In genomic region chr4:56730097-56730496, GRCh38 we compare ENCODE assay signal across 18 cellular contexts. TPM values are rescaled to one million over a fixed set of nuclear protein-coding genes. Genes with fewer than 3 reads are reported as not detected.
DNase-seq lines count a peak whose midpoint lies in the region; ATAC-seq and TF ChIP-seq lines count a peak whose summit lies in the region.
"Had no signal": no experiment of that assay in that cellular context is flagged by ENCODE, and none has a peak within 500 bp of the region (broad histone marks: within the 10 kb centered on the region; RNA-seq: fewer than 3 reads in every experiment).

No MANE protein-coding gene starts in this region.

- no peak overlapping the region for H3K4me3 ChIP-seq in Caco-2 (ENCODE audit: low read depth, low read length)
- H3K4me3 ChIP-seq: BLaER1 had no signal

- TF ChIP-seq CTCF in Caco-2 (IDR thresholded peaks at IDR 0.05; ENCODE audit: insufficient read depth in 1 of 2, low read depth in 1 of 2, low read length in 1 of 2, severe bottlenecking in 1 of 2, unreplicated experiment in 1 of 2): no peak

- no peaks in the 10 kb centered on the region for H3K27me3 Mint-ChIP-seq in Caco-2 (ENCODE audit: insufficient read depth, unreplicated experiment)

- no peaks in the 10 kb centered on the region for H3K9me3 Mint-ChIP-seq in stimulated activated effector memory CD8-positive, alpha-beta T cell treated with anti-CD3 and anti-CD28 coated beads, Interleukin-12 subunit alpha, Interleukin-12 subunit beta, amount 100 ng/mL, for 72 hours
- H3K9me3 Mint-ChIP-seq in Caco-2 (ENCODE audit: unreplicated experiment): peaks cover under 1% of the 10 kb centered on the region
- H3K9me3 Mint-ChIP-seq: CD8-positive, alpha-beta memory T cell; H9 had no signal

- intact Hi-C loops in Caco-2 (cut with micrococcal nuclease; ENCODE audit: unreplicated experiment): no loop called here

- H3K27ac ChIP-seq in epithelial cell of prostate: peak overlapping the region; percentile 78
- H3K27ac ChIP-seq: BLaER1 had no signal

- CTCF ChIA-PET in Caco-2 (lab: Charles Lee): no interaction called here

- no TSS peak for BruUV-seq in Caco-2 (replicated peaks; lab: Mats Ljungman, UMichigan)

- POLR2A ChIA-PET in Caco-2 (lab: Charles Lee): no interaction called here

- H3K4me1 Mint-ChIP-seq in stimulated activated effector memory CD8-positive, alpha-beta T cell treated with anti-CD3 and anti-CD28 coated beads, Interleukin-12 subunit alpha, Interleukin-12 subunit beta, amount 100 ng/mL, for 72 hours: no peaks in the 10 kb centered on the region
- H3K4me1 Mint-ChIP-seq in Caco-2 (ENCODE audit: low read depth, unreplicated experiment): peaks cover 33% of the 10 kb centered on the region
- H3K4me1 Mint-ChIP-seq: CD8-positive, alpha-beta memory T cell had no signal

- H3K27ac Mint-ChIP-seq in stimulated activated effector memory CD8-positive, alpha-beta T cell treated with anti-CD3 and anti-CD28 coated beads, Interleukin-12 subunit alpha, Interleukin-12 subunit beta, amount 100 ng/mL, for 72 hours: no peak overlapping the region
- no peak overlapping the region for H3K27ac Mint-ChIP-seq in Caco-2 (ENCODE audit: unreplicated experiment)
- H3K27ac Mint-ChIP-seq: CD8-positive, alpha-beta memory T cell; H9 had no signal

- peak; percentile 21 for DNase-seq in NCI-H2171 treated with DMSO at 0.1 percent for 48 hours (lab: John Stamatoyannopoulos, UW)
- DNase-seq in NCI-H2171 (lab: John Stamatoyannopoulos, UW): no peak
- peak; percentile 10 for DNase-seq in stimulated activated CD4-positive, alpha-beta T cell treated with anti-CD3 and anti-CD28 coated beads, Interleukin-1b, Interleukin-23, amount 100 ng/mL, for 48 hours
- DNase-seq in stimulated activated CD4-positive, alpha-beta T cell treated with anti-CD3 and anti-CD28 coated beads, Interleukin-12 subunit alpha, Interleukin-12 subunit beta, amount 100 ng/mL, for 4 hours: no peak
- DNase-seq in epithelial cell of prostate (ENCODE audit: low read depth, low spot score): no peak
- DNase-seq in stimulated activated effector memory CD8-positive, alpha-beta T cell treated with anti-CD3 and anti-CD28 coated beads, Interleukin-12 subunit alpha, Interleukin-12 subunit beta, amount 100 ng/mL, for 72 hours (ENCODE audit: low spot score in 2 of 2): no peak
- DNase-seq in GM19238 (ENCODE audit: insufficient read length, low spot score): no peak
- DNase-seq in Caco-2: no peak
- DNase-seq: 8988T; AML-193; Calu3; CD8-positive, alpha-beta memory T cell; DMS 273 treated with DMSO at 0.1 percent for 48 hours; DND-41; GDM1; GOT3; H9 had no signal

- H3K27me3 ChIP-seq in Caco-2 (replicated peaks; ENCODE audit: control insufficient read depth, insufficient read depth, low read length): no peaks in the 10 kb centered on the region
- H3K27me3 ChIP-seq: BLaER1 had no signal

- peaks cover 9% of the 10 kb centered on the region for H3K4me1 ChIP-seq in Caco-2
- H3K4me1 ChIP-seq: BLaER1 had no signal

- H3K4me3 Mint-ChIP-seq in stimulated activated effector memory CD8-positive, alpha-beta T cell treated with anti-CD3 and anti-CD28 coated beads, Interleukin-12 subunit alpha, Interleukin-12 subunit beta, amount 100 ng/mL, for 72 hours: no peak overlapping the region
- H3K4me3 Mint-ChIP-seq in Caco-2 (ENCODE audit: unreplicated experiment): no peak overlapping the region
- H3K4me3 Mint-ChIP-seq: CD8-positive, alpha-beta memory T cell; H9 had no signal

- no peaks in the 10 kb centered on the region for H3K9me3 ChIP-seq in Caco-2

- no peaks in the 10 kb centered on the region for H3K36me3 Mint-ChIP-seq in stimulated activated effector memory CD8-positive, alpha-beta T cell treated with anti-CD3 and anti-CD28 coated beads, Interleukin-12 subunit alpha, Interleukin-12 subunit beta, amount 100 ng/mL, for 72 hours
- no peaks in the 10 kb centered on the region for H3K36me3 Mint-ChIP-seq in Caco-2 (ENCODE audit: insufficient read depth, unreplicated experiment)

- H3K36me3 ChIP-seq in Caco-2 (ENCODE audit: control insufficient read depth, insufficient read depth, low read length): no peaks in the 10 kb centered on the region
- H3K36me3 ChIP-seq: BLaER1 had no signal

- peak; percentile 77 for ATAC-seq in stimulated activated effector memory CD8-positive, alpha-beta T cell treated with anti-CD3 and anti-CD28 coated beads, Interleukin-12 subunit alpha, Interleukin-12 subunit beta, amount 100 ng/mL, for 72 hours

RNA-seq across cellular contexts. Expression of gene HOPX, which starts 49.0 kb away (rescaled TPM):
- 0.21 TPM in 1 of 2 replicates, not detected in the other for total RNA-seq in Caco-2 (2022)
- total RNA-seq: Calu3, H9 had no signal

Comparison
In these comparisons a context has a peak if more than half of its experiments do, and no peak if none do; other contexts are left out.
1. DNase-seq: peak in NCI-H2171 treated with DMSO at 0.1 percent for 48 hours (single experiment) and stimulated activated CD4-positive, alpha-beta T cell treated with anti-CD3 and anti-CD28 coated beads, Interleukin-1b, Interleukin-23, amount 100 ng/mL, for 48 hours (single experiment); none in NCI-H2171 (single experiment), stimulated activated CD4-positive, alpha-beta T cell treated with anti-CD3 and anti-CD28 coated beads, Interleukin-12 subunit alpha, Interleukin-12 subunit beta, amount 100 ng/mL, for 4 hours (single experiment), epithelial cell of prostate (single experiment), stimulated activated effector memory CD8-positive, alpha-beta T cell treated with anti-CD3 and anti-CD28 coated beads, Interleukin-12 subunit alpha, Interleukin-12 subunit beta, amount 100 ng/mL, for 72 hours (0 of 2), GM19238 (single experiment) and Caco-2 (0 of 2).